ENCODE assay signal across 8 cellular contexts in the genomic region with DNA sequence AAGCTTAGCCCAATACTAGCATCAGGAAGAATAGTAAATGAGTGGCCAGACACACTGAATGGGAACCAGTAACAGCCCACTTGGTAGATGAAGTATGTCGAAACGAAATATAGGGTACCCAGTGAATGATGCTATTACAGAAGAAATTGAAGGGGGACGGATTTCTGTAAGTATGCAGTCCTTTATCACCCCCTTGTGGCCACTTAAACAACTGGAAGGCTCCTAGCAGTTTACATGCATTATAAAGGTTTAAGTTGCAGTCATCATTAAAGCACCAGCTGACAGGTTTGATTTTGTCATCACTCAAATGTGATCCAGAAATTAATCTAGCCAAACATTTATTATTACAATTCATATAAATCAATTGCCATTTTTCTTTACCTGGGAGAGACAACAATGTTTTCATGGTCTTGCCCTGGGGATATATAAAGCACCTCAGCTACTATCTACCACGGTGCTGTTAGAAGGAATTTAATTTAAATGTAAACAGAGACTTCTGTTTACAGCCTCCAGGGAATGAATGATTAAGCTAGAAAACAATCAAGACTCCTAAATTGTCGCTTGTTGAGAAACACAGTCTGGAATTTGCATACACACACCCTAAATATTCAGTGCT. TPM values are rescaled to one million over a fixed set of nuclear protein-coding genes. Genes with fewer than 3 reads are reported as not detected.
DNase-seq lines count a peak whose midpoint lies in the region; ATAC-seq and FAIRE-seq lines count a peak whose summit lies in the region.

No MANE protein-coding gene starts in this region.

- no peak overlapping the region for H3K4me3 ChIP-seq in Jurkat, Clone E6-1 (ENCODE audit: low read length)

- peak; percentile 53 for FAIRE-seq in RCC 7860 (lab: Jason Lieb, UNC)

- ATAC-seq in GM21515 (IDR thresholded peaks at IDR 0.05; ENCODE audit: unreplicated experiment) = peak; percentile 73

- DNase-seq in NCI-H2107 treated with DMSO at 0.1 percent for 48 hours (lab: John Stamatoyannopoulos, UW; ENCODE audit: unreplicated experiment) (peak; percentile 24), NCI-H2107 (lab: John Stamatoyannopoulos, UW) (no peak), RCC 7860 (ENCODE audit: low spot score) (peak; percentile 46), astrocyte of the hippocampus (ENCODE audit: low read depth, low spot score) (peak; percentile 74), inferior parietal cortex (ENCODE audit: extremely low spot score) (peak; percentile 86)
- peak; percentile 67 for DNase-seq in Jurkat, Clone E6-1 (ENCODE audit: low read depth, low spot score)
- DNase-seq in stimulated activated CD4-positive, alpha-beta T cell treated with anti-CD3 and anti-CD28 coated beads, TNF-alpha, amount 100 ng/mL, for 24 hours (ENCODE audit: low read depth in 3 of 3) = peak in 2 of 3 experiments; percentile 7 to 25

RNA-seq across cellular contexts. Expression of a gene that starts 7.7 kb away (rescaled TPM):
- polyA plus RNA-seq in Jurkat, Clone E6-1 (2012; ENCODE audit: insufficient read depth, insufficient read length) = 69.4 TPM
